13 cellular contexts compared by ENCODE assay signal in the genomic region with DNA sequence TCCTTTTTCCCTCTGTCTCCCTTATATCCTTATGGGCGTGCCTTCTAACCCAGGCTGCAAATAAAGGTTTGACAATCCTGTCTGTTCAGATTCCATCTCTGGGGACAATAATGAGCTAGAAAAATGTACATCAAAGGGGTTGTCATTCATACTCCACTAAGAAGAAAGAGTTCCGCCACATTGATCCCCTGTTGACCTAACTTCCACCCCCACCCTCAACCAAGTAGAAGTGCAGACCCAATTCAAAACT. TPM values are rescaled to one million over a fixed set of nuclear protein-coding genes. Genes with fewer than 3 reads are reported as not detected.
"Had no signal": no experiment of that assay in that cellular context is flagged by ENCODE, and none has a peak within 500 bp of the region (broad histone marks: within the 10 kb centered on the region; RNA-seq: fewer than 3 reads in every experiment).

No MANE protein-coding gene starts in this region.

- H3K4me3 ChIP-seq: gastrocnemius medialis, lower lobe of right lung, ovary had no signal

- H3K4me1 ChIP-seq: gastrocnemius medialis, lower lobe of right lung, vagina had no signal

- H3K27me3 Mint-ChIP-seq: activated naive CD8-positive, alpha-beta T cell treated with anti-CD3 and anti-CD28 coated beads, Interleukin-2, amount 10 ng/mL, durations not matched to agents 7 days and 5 days had no signal

- H3K4me1 Mint-ChIP-seq: activated naive CD8-positive, alpha-beta T cell treated with anti-CD3 and anti-CD28 coated beads, Interleukin-2, amount 10 ng/mL, durations not matched to agents 7 days and 5 days; immature natural killer cell had no signal

- H3K27ac Mint-ChIP-seq: activated naive CD8-positive, alpha-beta T cell treated with anti-CD3 and anti-CD28 coated beads, Interleukin-2, amount 10 ng/mL, durations not matched to agents 7 days and 5 days; immature natural killer cell; naive thymus-derived CD4-positive, alpha-beta T cell; T-helper 1 cell treated with Interleukin-12 subunit alpha and Interleukin-12 subunit beta and Interleukin-4 antibody, amounts not matched to agents 30 μg/mL and 1 μg/mL, for 36 hours had no signal

- H3K27ac ChIP-seq: gastrocnemius medialis, lower lobe of right lung, ovary, vagina had no signal

- H3K9me3 ChIP-seq: gastrocnemius medialis, lower lobe of right lung, ovary, vagina had no signal

- H3K4me3 Mint-ChIP-seq: activated naive CD8-positive, alpha-beta T cell treated with anti-CD3 and anti-CD28 coated beads, Interleukin-2, amount 10 ng/mL, durations not matched to agents 7 days and 5 days; immature natural killer cell; T-helper 1 cell treated with Interleukin-12 subunit alpha and Interleukin-12 subunit beta and Interleukin-4 antibody, amounts not matched to agents 30 μg/mL and 1 μg/mL, for 36 hours had no signal

- H3K36me3 ChIP-seq: gastrocnemius medialis, lower lobe of right lung, ovary, vagina had no signal

- H3K9me3 Mint-ChIP-seq: T-helper 1 cell treated with Interleukin-12 subunit alpha and Interleukin-12 subunit beta and Interleukin-4 antibody, amounts not matched to agents 30 μg/mL and 1 μg/mL, for 36 hours had no signal

- H3K36me3 Mint-ChIP-seq: activated naive CD8-positive, alpha-beta T cell treated with anti-CD3 and anti-CD28 coated beads, Interleukin-2, amount 10 ng/mL, durations not matched to agents 7 days and 5 days; immature natural killer cell had no signal

- H3K27me3 ChIP-seq: gastrocnemius medialis, ovary, vagina had no signal

- DNase-seq: activated gamma-delta T cell; activated naive CD8-positive, alpha-beta T cell treated with anti-CD3 and anti-CD28 coated beads, Interleukin-2, amount 10 ng/mL, durations not matched to agents 7 days and 5 days; activated T-cell treated with anti-CD3 and anti-CD28 coated beads, Interleukin-2, amount 50 U/mL, for 1 hour; gastrocnemius medialis; hippocampal formation; immature natural killer cell; left cardiac atrium; lower lobe of right lung; naive thymus-derived CD4-positive, alpha-beta T cell; ovary; small intestine had no signal

RNA-seq across cellular contexts. Expression of a gene that starts 0.5 kb away (rescaled TPM):
- polyA plus RNA-seq: immature natural killer cell; naive thymus-derived CD4-positive, alpha-beta T cell; ovary had no signal
